ENCODE assay signal across 8 cellular contexts in genomic region chr6:41942045-41942851, GRCh38. TPM values are rescaled to one million over a fixed set of nuclear protein-coding genes. Genes with fewer than 3 reads are reported as not detected.
DNase-seq lines count a peak whose midpoint lies in the region; ATAC-seq and TF ChIP-seq lines count a peak whose summit lies in the region.

No MANE protein-coding gene starts in this region.

- no peaks in the 10 kb centered on the region for H4K20me1 ChIP-seq in hepatocyte (ENCODE audit: insufficient read depth, poor library complexity, severe bottlenecking)
- peaks cover 15% of the 10 kb centered on the region for H4K20me1 ChIP-seq in smooth muscle cell (ENCODE audit: low read depth)

- CTCF ChIA-PET in CD4-positive, alpha-beta T cell (lab: Charles Lee) = interaction anchor here (0.6 to 1.6 kb wide), 10 partner anchors 14 to 155 kb away, joined by 3 to 6 read pairs (median 4); partner anchors contain the start of genes BYSL, MED20 and TOMM6

- no peaks in the 10 kb centered on the region for H3K9me3 ChIP-seq in CD4-positive, alpha-beta T cell (ENCODE audit: control insufficient read depth, low read length)
- H3K9me3 ChIP-seq in hepatocyte (ENCODE audit: low read depth) (no peaks in the 10 kb centered on the region), smooth muscle cell (replicated peaks; ENCODE audit: low read depth) (no peaks in the 10 kb centered on the region)

- WGBS in hepatocyte (ENCODE audit: low lambda C conversion rate, missing lambda C conversion rate) = 47% methylated on average over 21 of the region's 21 CpGs
- 46% methylated on average over 21 of the region's 21 CpGs for WGBS in smooth muscle cell (ENCODE audit: low lambda C conversion rate)

- H3K4me2 ChIP-seq in hepatocyte (peak overlapping the region; percentile 97), smooth muscle cell (peak overlapping the region; percentile 98)

- no peaks in the 10 kb centered on the region for H3K9me2 ChIP-seq in hepatocyte (replicated peaks; ENCODE audit: insufficient read depth)

- ATAC-seq in CD4-positive, alpha-beta T cell (ENCODE audit: poor library complexity) = peak; percentile 31
- ATAC-seq in HG02973 (IDR thresholded peaks at IDR 0.05; ENCODE audit: unreplicated experiment) (peak; percentile 2), HG02798 (IDR thresholded peaks at IDR 0.05; ENCODE audit: poor library complexity, unreplicated experiment) (no peak), left colon (no peak)
- peak; percentile 49 to 55 for ATAC-seq in activated T-cell treated with anti-CD3 and anti-CD28 coated beads, Interleukin-2, amount 50 U/mL, for 4 hours

- H3K36me3 ChIP-seq in hepatocyte (replicated peaks; ENCODE audit: insufficient read depth, low read depth) = no peaks in the 10 kb centered on the region
- H3K36me3 ChIP-seq in smooth muscle cell (ENCODE audit: low read depth) = no peaks in the 10 kb centered on the region

- H3K36me3 Mint-ChIP-seq in CD4-positive, alpha-beta T cell (ENCODE audit: low read depth) = peaks cover 59% of the 10 kb centered on the region
- peaks cover 15% of the 10 kb centered on the region for H3K36me3 Mint-ChIP-seq in activated T-cell treated with anti-CD3 and anti-CD28 coated beads, Interleukin-2, amount 50 U/mL, for 4 hours (ENCODE audit: insufficient read depth)

- H3K4me3 Mint-ChIP-seq in CD4-positive, alpha-beta T cell = peak overlapping the region; percentile 91
- H3K4me3 Mint-ChIP-seq in activated T-cell treated with anti-CD3 and anti-CD28 coated beads, Interleukin-2, amount 50 U/mL, for 4 hours = peak overlapping the region; percentile 96

- H3K27ac Mint-ChIP-seq in CD4-positive, alpha-beta T cell = peak overlapping the region; percentile 90

- peak overlapping the region; percentile 46 for H3K9ac ChIP-seq in smooth muscle cell (ENCODE audit: low read depth)

- H3K27me3 ChIP-seq in CD4-positive, alpha-beta T cell (ENCODE audit: control insufficient read depth, insufficient read depth, low read length) = no peaks in the 10 kb centered on the region
- H3K27me3 ChIP-seq in hepatocyte (no peaks in the 10 kb centered on the region), smooth muscle cell (ENCODE audit: low read depth) (no peaks in the 10 kb centered on the region)

- H3F3A ChIP-seq in smooth muscle cell (ENCODE audit: low read depth) = peaks cover 20% of the 10 kb centered on the region

- no peaks in the 10 kb centered on the region for H3K9me3 Mint-ChIP-seq in CD4-positive, alpha-beta T cell
- H3K9me3 Mint-ChIP-seq in activated T-cell treated with anti-CD3 and anti-CD28 coated beads, Interleukin-2, amount 50 U/mL, for 4 hours = no peaks in the 10 kb centered on the region

- no peak for TF ChIP-seq CTCF in CD4-positive, alpha-beta T cell (IDR thresholded peaks at IDR 0.05)
- TF ChIP-seq CTCF in hepatocyte (IDR thresholded peaks at IDR 0.05; ENCODE audit: poor library complexity) (no peak), smooth muscle cell (IDR thresholded peaks at IDR 0.05; ENCODE audit: borderline replicate concordance, insufficient read depth, poor library complexity, severe bottlenecking) (no peak)

- intact Hi-C loops in CD4-positive, alpha-beta T cell (cut with DNase I, micrococcal nuclease) = loop anchor here in 1 of 2 experiments (5.0 kb wide), 1 partner anchor 35 kb away; no protein-coding TSS in a partner anchor
- intact Hi-C loops in left colon (cut with DNase I, micrococcal nuclease) = no loop called here

- POLR2A ChIA-PET in CD4-positive, alpha-beta T cell (lab: Charles Lee) = interaction anchor here (0.6 to 2.3 kb wide), 17 partner anchors 8 to 109 kb away, joined by 3 to 13 read pairs (median 4); partner anchors contain the start of genes BYSL, MED20 and TAF8

- H3K79me2 ChIP-seq in hepatocyte (peaks cover 28% of the 10 kb centered on the region), smooth muscle cell (ENCODE audit: low read depth) (peaks cover 14% of the 10 kb centered on the region)

- H3K27ac ChIP-seq in CD4-positive, alpha-beta T cell (ENCODE audit: low read depth, low read length) = peak overlapping the region; percentile 68
- H3K27ac ChIP-seq in hepatocyte (peak overlapping the region; percentile 66), smooth muscle cell (ENCODE audit: low read depth) (peak overlapping the region; percentile 86)

- H3K4me1 ChIP-seq in hepatocyte (ENCODE audit: insufficient read depth) (peaks cover 24% of the 10 kb centered on the region), smooth muscle cell (ENCODE audit: low read depth) (peaks cover 24% of the 10 kb centered on the region)

- no peaks in the 10 kb centered on the region for H3K27me3 Mint-ChIP-seq in CD4-positive, alpha-beta T cell
- H3K27me3 Mint-ChIP-seq in activated T-cell treated with anti-CD3 and anti-CD28 coated beads, Interleukin-2, amount 50 U/mL, for 4 hours (ENCODE audit: low read depth) = no peaks in the 10 kb centered on the region

- H2AFZ ChIP-seq in hepatocyte (peak overlapping the region; percentile 34), smooth muscle cell (ENCODE audit: low read depth) (peak overlapping the region; percentile 91)

- DNase-seq in CD4-positive, alpha-beta T cell = peak in 2 of 10 experiments; percentile 10 to 19
- no peak for DNase-seq in activated T-cell treated with anti-CD3 and anti-CD28 coated beads, Interleukin-2, amount 50 U/mL, for 4 hours
- DNase-seq in hepatocyte (ENCODE audit: low spot score) (no peak), smooth muscle cell (lab: John Stamatoyannopoulos, UW; ENCODE audit: unreplicated experiment) (no peak), islet precursor cell (no peak), left colon (no peak)

- peaks cover 74% of the 10 kb centered on the region for H3K4me1 Mint-ChIP-seq in CD4-positive, alpha-beta T cell (ENCODE audit: low read depth)
- H3K4me1 Mint-ChIP-seq in activated T-cell treated with anti-CD3 and anti-CD28 coated beads, Interleukin-2, amount 50 U/mL, for 4 hours (ENCODE audit: low read depth) = peaks cover 62% of the 10 kb centered on the region

- H3K4me3 ChIP-seq in hepatocyte = peak overlapping the region; percentile 34
- peak overlapping the region; percentile 98 for H3K4me3 ChIP-seq in smooth muscle cell

RNA-seq across cellular contexts. Expression of gene CCND3, which starts 0.6 kb away (rescaled TPM):
- 100 to 1,000 TPM; 247 to 248 TPM for total RNA-seq in CD4-positive, alpha-beta T cell
- total RNA-seq in activated T-cell treated with anti-CD3 and anti-CD28 coated beads, Interleukin-2, amount 50 U/mL, for 4 hours = 100 to 1,000 TPM; 424 to 518 (median 474) TPM
- total RNA-seq in hepatocyte (79.3 and 96.8 TPM in 2 replicates), smooth muscle cell (31.5 and 48.0 TPM in 2 replicates), left colon (10 to 100 TPM; 64.0 to 68.4 TPM)
- polyA plus RNA-seq in hepatocyte (134 and 141 TPM in 2 replicates), smooth muscle cell (84.2 and 107 TPM in 2 replicates)

RNA-seq across cellular contexts. Expression of gene BYSL, which starts 20.9 kb away (rescaled TPM):
- total RNA-seq in CD4-positive, alpha-beta T cell = 1 to 10 TPM; 1.2 to 1.6 TPM
- 100 to 1,000 TPM; 128 to 140 (median 139) TPM for total RNA-seq in activated T-cell treated with anti-CD3 and anti-CD28 coated beads, Interleukin-2, amount 50 U/mL, for 4 hours
- total RNA-seq in hepatocyte (13.9 and 20.7 TPM in 2 replicates), smooth muscle cell (10.8 and 11.4 TPM in 2 replicates), left colon (10 to 100 TPM in 1 of 2 donors, 1 to 10 TPM in 1; 8.8 to 10.3 TPM)
- polyA plus RNA-seq in hepatocyte (16.6 and 28.5 TPM in 2 replicates), smooth muscle cell (23.8 and 26.2 TPM in 2 replicates)

RNA-seq across cellular contexts. Expression of gene MED20, which starts 21.3 kb away (rescaled TPM):
- total RNA-seq in CD4-positive, alpha-beta T cell = 1 to 10 TPM; 1.3 to 1.6 TPM
- total RNA-seq in activated T-cell treated with anti-CD3 and anti-CD28 coated beads, Interleukin-2, amount 50 U/mL, for 4 hours = 10 to 100 TPM; 13.1 to 16.6 (median 16.3) TPM
- total RNA-seq in hepatocyte (18.1 and 19.2 TPM in 2 replicates), smooth muscle cell (13.2 and 13.4 TPM in 2 replicates), left colon (10 to 100 TPM; 18.5 to 18.8 TPM)
- polyA plus RNA-seq in hepatocyte (18.1 and 19.8 TPM in 2 replicates), smooth muscle cell (14.0 and 14.9 TPM in 2 replicates)

RNA-seq across cellular contexts. Expression of gene USP49, which starts 47.1 kb away (rescaled TPM):
- total RNA-seq in CD4-positive, alpha-beta T cell = 1 to 10 TPM; 1.3 TPM
- 1 to 10 TPM; 3.7 to 4.5 (median 4.4) TPM for total RNA-seq in activated T-cell treated with anti-CD3 and anti-CD28 coated beads, Interleukin-2, amount 50 U/mL, for 4 hours
- total RNA-seq in hepatocyte (2.2 and 2.4 TPM in 2 replicates), smooth muscle cell (2.3 and 5.2 TPM in 2 replicates), left colon (1 to 10 TPM; 2.1 to 2.9 TPM)
- polyA plus RNA-seq in hepatocyte (1.0 and 3.0 TPM in 2 replicates), smooth muscle cell (1.9 and 3.0 TPM in 2 replicates)

Comparison
In these comparisons a context has a peak if more than half of its experiments do, and no peak if none do; other contexts are left out.
1. ATAC-seq: peak in CD4-positive, alpha-beta T cell (single experiment), HG02973 (single experiment) and activated T-cell treated with anti-CD3 and anti-CD28 coated beads, Interleukin-2, amount 50 U/mL, for 4 hours (2 of 2); none in HG02798 (single experiment) and left colon (single experiment).
2. Peak in every context shown above with its lines, with median percentiles within 50 percentile points of each other: H3K27ac ChIP-seq.